8 cellular contexts compared by ENCODE assay signal in genomic region chr4:40909363-40909876, GRCh38.
DNase-seq lines count a peak whose midpoint lies in the region; ATAC-seq and TF ChIP-seq lines count a peak whose summit lies in the region.

No MANE protein-coding gene starts in this region.

- peak overlapping the region in 1 of 2 donors; percentile 4 for H3K4me3 ChIP-seq in ascending aorta
- H3K4me3 ChIP-seq in sigmoid colon = no peak overlapping the region

- intact Hi-C loops in ascending aorta (cut with DNase I) (loop anchor here (1.0 kb wide), 2 partner anchors 9 to 305 kb away; partner anchors contain the start of gene APBB2), sigmoid colon (cut with DNase I) (loop anchor here (10.0 kb wide), 1 partner anchor 735 kb away; no protein-coding TSS in a partner anchor), left colon (cut with DNase I, micrococcal nuclease) (no loop called here)

- H3K4me1 ChIP-seq in ascending aorta (peaks cover 12 to 25% of the 10 kb centered on the region in 2 donors), sigmoid colon (peaks cover 0 to 25% (median 13%) of the 10 kb centered on the region in 4 donors)

- ATAC-seq in GM18511 (IDR thresholded peaks at IDR 0.05; ENCODE audit: unreplicated experiment) (peak; percentile 57), GM21528 (IDR thresholded peaks at IDR 0.05; ENCODE audit: low FRiP score, unreplicated experiment) (no peak), left colon (no peak), GM21723 (IDR thresholded peaks at IDR 0.05; ENCODE audit: unreplicated experiment) (no peak)

- no peak for TF ChIP-seq CTCF in ascending aorta (IDR thresholded peaks at IDR 0.05)
- no peak for TF ChIP-seq CTCF in sigmoid colon (IDR thresholded peaks at IDR 0.05)

- 48 to 77% methylated on average over 8 of the region's 8 CpGs for WGBS in sigmoid colon, 2 donors

- DNase-seq in NCI-H226 (peak; percentile 61), ascending aorta (ENCODE audit: low spot score in 2 of 2) (peak in 1 of 2 donors; percentile 86), sigmoid colon (peak; percentile 34), left colon (no peak), SKM-1 treated with dmso at 0.1 percent for 144 hours (lab: John Stamatoyannopoulos, UW; ENCODE audit: unreplicated experiment) (no peak)

- no peak for TF ChIP-seq EP300 in sigmoid colon (IDR thresholded peaks at IDR 0.05)

- peaks cover 0 to 6% of the 10 kb centered on the region in 2 donors for H3K36me3 ChIP-seq in ascending aorta
- H3K36me3 ChIP-seq in sigmoid colon = no peaks in the 10 kb centered on the region

- H3K9me3 ChIP-seq in ascending aorta (no peaks in the 10 kb centered on the region), sigmoid colon (no peaks in the 10 kb centered on the region)

- TF ChIP-seq POLR2A in sigmoid colon (IDR thresholded peaks at IDR 0.05) = no peak

- H3K27me3 ChIP-seq in ascending aorta (no peaks in the 10 kb centered on the region), sigmoid colon (no peaks in the 10 kb centered on the region)

- peak overlapping the region; percentile 79 to 91 for H3K27ac ChIP-seq in ascending aorta
- H3K27ac ChIP-seq in sigmoid colon = peak overlapping the region in 1 of 4 donors; percentile 68

Comparison
In these comparisons a context has a peak if more than half of its experiments do, and no peak if none do; other contexts are left out.
1. DNase-seq: peak in NCI-H226 (single experiment) and sigmoid colon (single experiment); none in left colon (0 of 2) and SKM-1 treated with dmso at 0.1 percent for 144 hours (single experiment).
2. intact Hi-C loops: an anchor here in ascending aorta (1.0 kb wide) and sigmoid colon (10.0 kb wide); none called in left colon.